ENCODE assay signal across 7 cellular contexts in the genomic region with DNA sequence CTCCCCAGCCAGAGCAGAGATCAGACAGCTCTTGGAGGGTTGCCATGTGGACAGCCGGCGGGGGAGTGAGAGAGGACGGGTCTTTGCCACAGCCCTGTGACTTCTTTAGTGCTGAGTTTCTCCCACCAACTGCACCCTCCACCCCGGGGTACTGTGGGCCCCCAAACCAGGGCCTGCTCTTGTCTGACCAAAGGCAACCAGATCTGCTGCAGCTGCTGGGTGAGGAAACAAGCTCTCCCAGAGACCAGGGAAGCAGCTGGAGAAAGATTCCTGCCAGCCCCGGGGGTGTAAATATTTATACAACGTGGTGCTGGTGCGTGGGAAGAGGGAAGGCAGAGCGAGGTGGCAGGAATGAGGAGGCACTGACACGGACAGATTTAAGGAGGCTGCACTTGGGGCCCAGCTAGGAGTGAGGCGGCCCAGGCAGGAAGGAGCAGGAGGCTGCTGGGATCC. TPM values are rescaled to one million over a fixed set of nuclear protein-coding genes. Genes with fewer than 3 reads are reported as not detected.
A peak's percentile ranks its signal among the peaks of the same experiment; 100 is the strongest.
DNase-seq lines count a peak whose midpoint lies in the region; ATAC-seq and TF ChIP-seq lines count a peak whose summit lies in the region.

No MANE protein-coding gene starts in this region.

- H4K8ac ChIP-seq in neuronal stem cell (ENCODE audit: low read depth, low read length): no peak overlapping the region

- no peaks in the 10 kb centered on the region for H3K27me3 Mint-ChIP-seq in CD8-positive, alpha-beta memory T cell

- 5% methylated on average over 9 of the region's 10 CpGs for WGBS in esophagus muscularis mucosa
- WGBS in neuronal stem cell (ENCODE audit: extremely low coverage in 2 of 2, insufficient read length in 2 of 2, insufficient replicate concordance in 1 of 2), 2 donors: no CpG with 5 or more reads among the region's 10 CpGs

- POLR2A ChIA-PET in CD8-positive, alpha-beta memory T cell (lab: Charles Lee): interaction anchor here (1.0 to 1.5 kb wide), 2 partner anchors 11 to 15 kb away, joined by 7 to 9 read pairs; a partner anchor contains a TSS

- H3K9me3 ChIP-seq in RWPE2 (ENCODE audit: severe bottlenecking) (peaks cover 5% of the 10 kb centered on the region), esophagus muscularis mucosa (peaks cover 0 to 7% (median 2%) of the 10 kb centered on the region in 4 donors), neuronal stem cell (replicated peaks in 1 of 2; ENCODE audit: control insufficient read depth in 2 of 2, insufficient read depth in 1 of 2, low read depth in 1 of 2, low read length in 2 of 2) (peaks cover 0 to 19% of the 10 kb centered on the region in 2 donors), MM.1S (replicated peaks; ENCODE audit: insufficient read depth, low read length) (no peaks in the 10 kb centered on the region)
- H3K9me3 ChIP-seq in CD8-positive, alpha-beta memory T cell (ENCODE audit: low read length): no peaks in the 10 kb centered on the region

- H2AK5ac ChIP-seq in neuronal stem cell (ENCODE audit: low read depth, low read length): no peak overlapping the region

- no peaks in the 10 kb centered on the region for H3F3A ChIP-seq in MM.1S (ENCODE audit: insufficient read depth, low read length)

- H2BK12ac ChIP-seq in neuronal stem cell (ENCODE audit: low read length): no peak overlapping the region

- peaks cover 15 to 42% (median 17%) of the 10 kb centered on the region in 3 donors for H3K4me1 Mint-ChIP-seq in CD8-positive, alpha-beta memory T cell

- H4K91ac ChIP-seq in neuronal stem cell (ENCODE audit: low read depth, low read length, poor library complexity): no peak overlapping the region

- no peaks in the 10 kb centered on the region for H3K9me2 ChIP-seq in MM.1S (replicated peaks; ENCODE audit: insufficient read depth, low read length)

- H3K14ac ChIP-seq in neuronal stem cell (ENCODE audit: low read length): no peak overlapping the region

- H3K79me1 ChIP-seq in neuronal stem cell (ENCODE audit: low read depth, low read length): no peaks in the 10 kb centered on the region

- H3K4me3 Mint-ChIP-seq in CD8-positive, alpha-beta memory T cell: no peak overlapping the region

- peak overlapping the region; percentile 73 for H2BK15ac ChIP-seq in neuronal stem cell (ENCODE audit: low read length)

- H3K36me3 Mint-ChIP-seq in CD8-positive, alpha-beta memory T cell: peaks cover 0 to 5% (median 0%) of the 10 kb centered on the region in 3 donors

- no peak overlapping the region for H3K9ac ChIP-seq in neuronal stem cell (ENCODE audit: low read depth, low read length, poor library complexity)
- H3K9ac ChIP-seq in MM.1S (ENCODE audit: low read length): no peak overlapping the region

- intact Hi-C loops in esophagus muscularis mucosa (cut with DNase I): no loop called here

- no peaks in the 10 kb centered on the region for H3K27me3 ChIP-seq in RWPE2 (ENCODE audit: insufficient read depth, poor library complexity, severe bottlenecking)
- H3K27me3 ChIP-seq in esophagus muscularis mucosa: no peaks in the 10 kb centered on the region
- no peaks in the 10 kb centered on the region for H3K27me3 ChIP-seq in neuronal stem cell (ENCODE audit: control insufficient read depth in 3 of 3, insufficient read depth in 3 of 3, low read depth in 1 of 3, low read length in 3 of 3)
- H3K27me3 ChIP-seq in CD8-positive, alpha-beta memory T cell (ENCODE audit: insufficient read depth, low read length, poor library complexity, severe bottlenecking): no peaks in the 10 kb centered on the region
- no peaks in the 10 kb centered on the region for H3K27me3 ChIP-seq in MM.1S (replicated peaks; ENCODE audit: insufficient read depth, low read length)

- H3K27ac ChIP-seq in RWPE2 (ENCODE audit: poor library complexity, severe bottlenecking): no peak overlapping the region
- peak overlapping the region; percentile 83 to 88 (median 85) for H3K27ac ChIP-seq in esophagus muscularis mucosa (replicated peaks in 1 of 4)
- no peak overlapping the region for H3K27ac ChIP-seq in neuronal stem cell (replicated peaks; ENCODE audit: low read length)
- no peak overlapping the region for H3K27ac ChIP-seq in CD8-positive, alpha-beta memory T cell (ENCODE audit: low read depth, low read length)
- H3K27ac ChIP-seq in MM.1S (ENCODE audit: low read length): no peak overlapping the region

- no peaks in the 10 kb centered on the region for H4K20me1 ChIP-seq in MM.1S (ENCODE audit: insufficient read depth, low read length)

- H3K4me1 ChIP-seq in RWPE2 (ENCODE audit: insufficient read depth, poor library complexity, severe bottlenecking) (no peaks in the 10 kb centered on the region), esophagus muscularis mucosa (peaks cover 28 to 63% (median 60%) of the 10 kb centered on the region in 4 donors), neuronal stem cell (ENCODE audit: control insufficient read depth in 2 of 2, insufficient read depth in 1 of 2, low read depth in 1 of 2, low read length in 2 of 2) (no peaks in the 10 kb centered on the region), MM.1S (ENCODE audit: low read length) (no peaks in the 10 kb centered on the region)
- peaks cover 19% of the 10 kb centered on the region for H3K4me1 ChIP-seq in CD8-positive, alpha-beta memory T cell (ENCODE audit: insufficient read depth, low read length)

- no peaks in the 10 kb centered on the region for H3K79me2 ChIP-seq in MM.1S (ENCODE audit: low read length)

- no peak for TF ChIP-seq CTCF in RWPE2 (IDR thresholded peaks at IDR 0.05; ENCODE audit: poor library complexity, severe bottlenecking)
- peak in 1 of 3 experiments; percentile 3 for TF ChIP-seq CTCF in esophagus muscularis mucosa (IDR thresholded peaks at IDR 0.05)
- no peak for TF ChIP-seq CTCF in MM.1S (IDR thresholded peaks at IDR 0.05; ENCODE audit: low read length)

- H3K4ac ChIP-seq in neuronal stem cell (ENCODE audit: low read length): no peak overlapping the region

- H3K36me3 ChIP-seq in RWPE2 (ENCODE audit: low read depth) (no peaks in the 10 kb centered on the region), esophagus muscularis mucosa (no peaks in the 10 kb centered on the region), neuronal stem cell (replicated peaks in 1 of 2; ENCODE audit: control insufficient read depth in 2 of 2, insufficient read depth in 2 of 2, low read length in 2 of 2) (no peaks in the 10 kb centered on the region), MM.1S (replicated peaks; ENCODE audit: insufficient read depth, low read length) (no peaks in the 10 kb centered on the region)
- no peaks in the 10 kb centered on the region for H3K36me3 ChIP-seq in CD8-positive, alpha-beta memory T cell (ENCODE audit: insufficient read depth, low read length)

- CTCF ChIA-PET in CD8-positive, alpha-beta memory T cell (lab: Charles Lee): interaction anchor here (1.8 to 2.8 kb wide), 3 partner anchors 9 to 17 kb away, joined by 6 to 16 read pairs (median 14); no protein-coding TSS in a partner anchor

- H2BK5ac ChIP-seq in neuronal stem cell (ENCODE audit: low read length): peak overlapping the region; percentile 18

- no peak for TF ChIP-seq EP300 in esophagus muscularis mucosa (IDR thresholded peaks at IDR 0.05)

- H3K4me2 ChIP-seq in neuronal stem cell (ENCODE audit: insufficient read depth, low read length, poor library complexity, severe bottlenecking) (no peak overlapping the region), MM.1S (ENCODE audit: low read depth, low read length) (no peak overlapping the region)

- TF ChIP-seq POLR2A in esophagus muscularis mucosa (IDR thresholded peaks at IDR 0.05; ENCODE audit: low read depth): no peak

- H2BK120ac ChIP-seq in neuronal stem cell (ENCODE audit: low read depth, low read length): no peak overlapping the region

- H3K18ac ChIP-seq in neuronal stem cell (ENCODE audit: low read length): peak overlapping the region; percentile 65

- no peak overlapping the region for H3K23ac ChIP-seq in neuronal stem cell (ENCODE audit: low read depth, low read length, poor library complexity)

- peaks cover 0 to 2% (median under 1%) of the 10 kb centered on the region in 5 donors for H3K9me3 Mint-ChIP-seq in CD8-positive, alpha-beta memory T cell

- peak; percentile 40; the same call in 2 of the 3 replicates for ATAC-seq in RWPE2 (ENCODE audit: low read depth)

- no peak overlapping the region for H2AFZ ChIP-seq in neuronal stem cell (ENCODE audit: low read length)
- H2AFZ ChIP-seq in MM.1S (ENCODE audit: low read length): no peak overlapping the region

- peak overlapping the region in 3 of 8 donors; percentile 12 to 52 (median 14) for H3K27ac Mint-ChIP-seq in CD8-positive, alpha-beta memory T cell

- DNase-seq in HCEC 1CT (peak; percentile 90), RWPE2 (ENCODE audit: low spot score) (peak; percentile 62), esophagus muscularis mucosa (ENCODE audit: extremely low spot score) (peak; percentile 92), neuronal stem cell (ENCODE audit: low spot score) (no peak), superior temporal gyrus (ENCODE audit: extremely low spot score) (no peak), MM.1S (no peak)
- no peak for DNase-seq in CD8-positive, alpha-beta memory T cell

- H3K4me3 ChIP-seq in RWPE2 (ENCODE audit: severe bottlenecking) (no peak overlapping the region), esophagus muscularis mucosa (no peak overlapping the region), neuronal stem cell (ENCODE audit: low read length in 2 of 2) (no peak overlapping the region), MM.1S (ENCODE audit: low read length) (no peak overlapping the region)
- no peak overlapping the region for H3K4me3 ChIP-seq in CD8-positive, alpha-beta memory T cell (ENCODE audit: low read length)

RNA-seq across cellular contexts. Expression of a gene that starts 14.3 kb away (rescaled TPM):
- total RNA-seq in esophagus muscularis mucosa: 100 to 1,000 TPM; 191 to 704 (median 444) TPM
- 270 TPM for polyA plus RNA-seq in neuronal stem cell (2013, experiment 1 of 2)
- polyA plus RNA-seq in neuronal stem cell (2013, experiment 2 of 2): 294 TPM
- total RNA-seq in CD8-positive, alpha-beta memory T cell: 100 to 1,000 TPM; 128 to 133 TPM
- polyA plus RNA-seq in CD8-positive, alpha-beta memory T cell: 124 TPM

Comparison
In these comparisons a context has a peak if more than half of its experiments do, and no peak if none do; other contexts are left out.
1. DNase-seq: peak in HCEC 1CT (single experiment), RWPE2 (single experiment) and esophagus muscularis mucosa (single experiment); none in neuronal stem cell (single experiment), CD8-positive, alpha-beta memory T cell (0 of 5), superior temporal gyrus (single experiment) and MM.1S (single experiment).
2. H3K27ac ChIP-seq: peak in esophagus muscularis mucosa (4 of 4); none in RWPE2 (single experiment), neuronal stem cell (single experiment), CD8-positive, alpha-beta memory T cell (single experiment) and MM.1S (single experiment).